ENCODE assay signal across 9 cellular contexts in genomic region chr17:2253768-2254406, GRCh38. TPM values are rescaled to one million over a fixed set of nuclear protein-coding genes. Genes with fewer than 3 reads are reported as not detected.
DNase-seq lines count a peak whose midpoint lies in the region; ATAC-seq and TF ChIP-seq lines count a peak whose summit lies in the region.
"Had no signal": no experiment of that assay in that cellular context is flagged by ENCODE, and none has a peak within 500 bp of the region (broad histone marks: within the 10 kb centered on the region; RNA-seq: fewer than 3 reads in every experiment).

No MANE protein-coding gene starts in this region.

- no peak overlapping the region for H3K27ac ChIP-seq in mesendoderm (ENCODE audit: low read depth, low read length)
- H3K27ac ChIP-seq in endodermal cell (ENCODE audit: low read depth, low read length) = no peak overlapping the region
- no peak overlapping the region for H3K27ac ChIP-seq in sigmoid colon

- H3K4me3 ChIP-seq in mesendoderm (ENCODE audit: low read length) (no peak overlapping the region), endodermal cell (ENCODE audit: low read length) (no peak overlapping the region), sigmoid colon (no peak overlapping the region)

- H3K18ac ChIP-seq in mesendoderm (ENCODE audit: low read length) = no peak overlapping the region

- no peak overlapping the region for H4K8ac ChIP-seq in mesendoderm (ENCODE audit: low read depth, low read length)

- no peak for TF ChIP-seq CTCF in endodermal cell (conservative IDR thresholded peaks at IDR 0.05)
- no peak for TF ChIP-seq CTCF in sigmoid colon (IDR thresholded peaks at IDR 0.05)

- H3K23ac ChIP-seq in mesendoderm (ENCODE audit: low read length) = peak overlapping the region; percentile 30

- peaks cover 7% of the 10 kb centered on the region for H3K9me3 Mint-ChIP-seq in endodermal cell

- H3K9ac ChIP-seq in mesendoderm (ENCODE audit: low read length) = no peak overlapping the region
- H3K9ac ChIP-seq in endodermal cell (ENCODE audit: extremely low read depth, low read length, poor library complexity, severe bottlenecking) = no peak overlapping the region

- no peak overlapping the region for H2AK5ac ChIP-seq in mesendoderm (ENCODE audit: low read length)

- H3K4me3 Mint-ChIP-seq in endodermal cell = no peak overlapping the region

- H3K36me3 ChIP-seq in mesendoderm (ENCODE audit: control insufficient read depth, insufficient read depth, low read length) (no peaks in the 10 kb centered on the region), endodermal cell (ENCODE audit: control insufficient read depth, insufficient read depth, low read length) (peaks cover 67% of the 10 kb centered on the region), sigmoid colon (peaks cover 0 to 16% (median 0%) of the 10 kb centered on the region in 4 donors)

- WGBS in mesendoderm (ENCODE audit: extremely low coverage, insufficient coverage, low lambda C conversion rate) = no CpG with 5 or more reads among the region's 5 CpGs
- WGBS in endodermal cell (ENCODE audit: insufficient coverage in 1 of 2, insufficient read length in 1 of 2), 2 experiments = 89 to 94% methylated on average over 1 to 5 of the region's 5 CpGs
- WGBS in sigmoid colon, 2 donors = 69 to 84% methylated on average over 5 of the region's 5 CpGs

- peaks cover 76% of the 10 kb centered on the region for H3K36me3 Mint-ChIP-seq in endodermal cell (ENCODE audit: low read depth)

- H3K27me3 Mint-ChIP-seq in endodermal cell (ENCODE audit: insufficient read depth) = no peaks in the 10 kb centered on the region

- no peak overlapping the region for H2BK120ac ChIP-seq in mesendoderm (ENCODE audit: low read depth, low read length)

- TF ChIP-seq EP300 in sigmoid colon (IDR thresholded peaks at IDR 0.05) = no peak

- H3K4me2 ChIP-seq in mesendoderm (ENCODE audit: low read length) = no peak overlapping the region

- H3K79me2 ChIP-seq in mesendoderm (ENCODE audit: control insufficient read depth, insufficient read depth, low read length) = no peaks in the 10 kb centered on the region

- no peak overlapping the region for H3K27ac Mint-ChIP-seq in endodermal cell

- H3K4me1 ChIP-seq in mesendoderm (ENCODE audit: control insufficient read depth, low read depth, low read length) = no peaks in the 10 kb centered on the region
- no peaks in the 10 kb centered on the region for H3K4me1 ChIP-seq in endodermal cell (ENCODE audit: control insufficient read depth, insufficient read depth, low read length)
- peaks cover 0 to 5% (median 3%) of the 10 kb centered on the region in 4 donors for H3K4me1 ChIP-seq in sigmoid colon

- H3K4ac ChIP-seq in mesendoderm (ENCODE audit: low read depth, low read length) = no peak overlapping the region

- DNase-seq in mesendoderm (no peak), endodermal cell (no peak), sigmoid colon (no peak)
- DNase-seq: foreskin fibroblast, NCI-H2171 had no signal

- ATAC-seq in GM18861 (IDR thresholded peaks at IDR 0.05; ENCODE audit: unreplicated experiment) = peak; percentile 91
- peak; percentile 83 for ATAC-seq in GM21529 (IDR thresholded peaks at IDR 0.05; ENCODE audit: unreplicated experiment)
- peak; percentile 74 for ATAC-seq in HG03565 (IDR thresholded peaks at IDR 0.05; ENCODE audit: unreplicated experiment)
- ATAC-seq in GM19324 (IDR thresholded peaks at IDR 0.05; ENCODE audit: low FRiP score, unreplicated experiment) = no peak

- no peak overlapping the region for H2BK15ac ChIP-seq in mesendoderm (replicated peaks; ENCODE audit: low read depth)

- H3K79me1 ChIP-seq in mesendoderm (ENCODE audit: low read length) = no peaks in the 10 kb centered on the region

- TF ChIP-seq POLR2A in sigmoid colon (IDR thresholded peaks at IDR 0.05) = no peak

- H3K4me1 Mint-ChIP-seq in endodermal cell = no peaks in the 10 kb centered on the region

- no peak overlapping the region for H3K56ac ChIP-seq in mesendoderm (ENCODE audit: low read length)

- H3K27me3 ChIP-seq in mesendoderm (ENCODE audit: insufficient read depth, low read length, poor library complexity) (no peaks in the 10 kb centered on the region), endodermal cell (ENCODE audit: control insufficient read depth, insufficient read depth, low read length, poor library complexity, severe bottlenecking) (no peaks in the 10 kb centered on the region), sigmoid colon (no peaks in the 10 kb centered on the region)

- H3K9me3 ChIP-seq in endodermal cell (ENCODE audit: control insufficient read depth, low read length) (no peaks in the 10 kb centered on the region), sigmoid colon (no peaks in the 10 kb centered on the region)

- H2BK5ac ChIP-seq in mesendoderm (ENCODE audit: low read length) = no peak overlapping the region

- intact Hi-C loops in sigmoid colon (cut with DNase I) = no loop called here

- H4K5ac ChIP-seq in mesendoderm (ENCODE audit: low read length) = no peak overlapping the region

RNA-seq across cellular contexts. Expression of gene SMG6, which starts 49.7 kb away (rescaled TPM):
- 18.2 TPM for polyA plus RNA-seq in mesendoderm (2013, experiment 1 of 2)
- 17.3 TPM for polyA plus RNA-seq in mesendoderm (2013, experiment 2 of 2)
- total RNA-seq in endodermal cell (10 to 100 TPM; 44.3 to 56.7 TPM), sigmoid colon (10 to 100 TPM; 21.4 to 38.8 (median 25.7) TPM)
- 30.3 TPM for polyA plus RNA-seq in endodermal cell (2013, experiment 1 of 2)
- 26.0 TPM for polyA plus RNA-seq in endodermal cell (2013, experiment 2 of 2)
- polyA plus RNA-seq in sigmoid colon = 10 to 100 TPM; 11.1 to 23.9 (median 20.4) TPM

RNA-seq across cellular contexts. Expression of gene SRR, which starts 49.9 kb away (rescaled TPM):
- 2.7 TPM for polyA plus RNA-seq in mesendoderm (2013, experiment 1 of 2)
- 2.7 TPM for polyA plus RNA-seq in mesendoderm (2013, experiment 2 of 2)
- total RNA-seq in endodermal cell (10 to 100 TPM; 10.2 to 38.0 TPM), sigmoid colon (10 to 100 TPM in 3 of 4 donors, 1 to 10 TPM in 1; 10.0 to 27.8 (median 13.9) TPM)
- 28.8 TPM for polyA plus RNA-seq in endodermal cell (2013, experiment 1 of 2)
- polyA plus RNA-seq in endodermal cell (2013, experiment 2 of 2) = 28.2 TPM
- polyA plus RNA-seq in sigmoid colon = 1 to 10 TPM; 2.4 to 8.7 (median 5.3) TPM
